ENCODE assay signal across 9 cellular contexts in the genomic region with DNA sequence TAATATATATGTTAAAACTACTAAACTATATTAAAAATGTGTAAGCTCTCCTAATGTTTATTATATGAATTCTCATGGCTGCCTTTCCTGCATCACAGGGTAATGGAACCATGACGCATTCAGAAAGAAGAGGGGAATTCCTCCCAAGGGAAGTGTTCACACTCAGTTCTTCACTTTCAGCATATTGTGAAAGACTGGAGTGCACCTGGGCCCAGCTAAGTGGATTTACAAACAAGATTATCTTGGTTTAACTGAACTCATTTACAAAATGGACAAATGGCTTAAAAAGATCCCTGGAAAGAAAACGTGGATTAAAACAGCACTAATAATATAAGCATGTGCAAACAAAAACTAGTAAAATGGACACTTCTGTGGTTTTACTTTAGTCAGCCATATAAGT.
A peak's percentile ranks its signal among the peaks of the same experiment; 100 is the strongest.
DNase-seq lines count a peak whose midpoint lies in the region; ATAC-seq, FAIRE-seq and TF ChIP-seq lines count a peak whose summit lies in the region.
"Had no signal": no experiment of that assay in that cellular context is flagged by ENCODE, and none has a peak within 500 bp of the region (broad histone marks: within the 10 kb centered on the region; RNA-seq: fewer than 3 reads in every experiment).

No MANE protein-coding gene starts in this region.

- BruUV-seq in endothelial cell of umbilical vein (replicated peaks; lab: Mats Ljungman, UMichigan) = no TSS peak

- POLR2A ChIA-PET in endothelial cell of umbilical vein (lab: Charles Lee) = no interaction called here

- no peak overlapping the region for H3K27ac Mint-ChIP-seq in T-helper 17 cell

- no peak overlapping the region for H2AFZ ChIP-seq in endothelial cell of umbilical vein (ENCODE audit: low read depth, low read length)

- H3K9me1 ChIP-seq in endothelial cell of umbilical vein (replicated peaks; ENCODE audit: control insufficient read depth, extremely low read depth, insufficient read depth, low read length) = no peaks in the 10 kb centered on the region

- dilution Hi-C loops in endothelial cell of umbilical vein (cut with MboI; ENCODE audit: extremely low pct_ligation_motif_present, low sequenced_read_pairs) = no loop called here

- H3K36me3 ChIP-seq in BLaER1 treated with 17β-estradiol and CSF1 and Interleukin-3, amounts not matched to agents 10 nM and 100 nM = no peaks in the 10 kb centered on the region
- no peaks in the 10 kb centered on the region for H3K36me3 ChIP-seq in endothelial cell of umbilical vein (ENCODE audit: control insufficient read depth in 2 of 2, extremely low read depth in 1 of 2, insufficient read depth in 2 of 2, low read length in 2 of 2)
- H3K36me3 ChIP-seq: sigmoid colon had no signal

- DNase-seq in endothelial cell of umbilical vein (ENCODE audit: low read depth, low spot score) (peak; percentile 28), anterior cingulate cortex (lab: John Stamatoyannopoulos, UW) (no peak), DMS114 treated with DMSO at 0.1 percent for 48 hours (lab: John Stamatoyannopoulos, UW; ENCODE audit: unreplicated experiment) (no peak), T-helper 17 cell (no peak)
- DNase-seq in stimulated activated CD4-positive, alpha-beta T cell treated with anti-CD3 and anti-CD28 coated beads, Interleukin-4, amount 100 ng/mL, for 1 hour = no peak
- DNase-seq: sigmoid colon had no signal

- H3K4me3 Mint-ChIP-seq in T-helper 17 cell = no peak overlapping the region

- peaks cover 0 to 85% (median 9%) of the 10 kb centered on the region in 10 experiments; a peak in 14 of 20 replicates for H3K4me1 ChIP-seq in BLaER1 treated with 17β-estradiol and CSF1 and Interleukin-3, amounts not matched to agents 10 nM and 100 nM
- peaks cover 11% of the 10 kb centered on the region for H3K4me1 ChIP-seq in endothelial cell of umbilical vein (ENCODE audit: control insufficient read depth, extremely low read depth, insufficient read depth, low read length)

- H3K4me2 ChIP-seq in BLaER1 treated with 17β-estradiol and CSF1 and Interleukin-3, amounts not matched to agents 10 nM and 100 nM = peak overlapping the region in 10 of 11 experiments; percentile 24 to 69 (median 47); a peak in 14 of 22 replicates
- H3K4me2 ChIP-seq in endothelial cell of umbilical vein (ENCODE audit: insufficient read depth, low read length) = no peak overlapping the region

- H3K27ac ChIP-seq in BLaER1 treated with 17β-estradiol and CSF1 and Interleukin-3, amounts not matched to agents 10 nM and 100 nM = peak overlapping the region in 7 of 11 experiments; percentile 1 to 64 (median 38); a peak in 8 of 22 replicates
- no peak overlapping the region for H3K27ac ChIP-seq in endothelial cell of umbilical vein (ENCODE audit: insufficient read depth, low read depth, low read length)
- H3K27ac ChIP-seq: sigmoid colon had no signal

- H3K9ac ChIP-seq in BLaER1 treated with 17β-estradiol and CSF1 and Interleukin-3, amounts not matched to agents 10 nM and 100 nM = no peak overlapping the region
- no peak overlapping the region for H3K9ac ChIP-seq in endothelial cell of umbilical vein (replicated peaks; ENCODE audit: extremely low read depth, insufficient read depth, low read length)

- peak; percentile 43 for ATAC-seq in GM19468 (IDR thresholded peaks at IDR 0.05; ENCODE audit: extremely low read depth, unreplicated experiment)
- ATAC-seq in HG03460 (IDR thresholded peaks at IDR 0.05; ENCODE audit: unreplicated experiment) = peak; percentile 91
- ATAC-seq in T-helper 17 cell = no peak

- no peaks in the 10 kb centered on the region for H3K9me3 ChIP-seq in BLaER1 treated with 17β-estradiol and CSF1 and Interleukin-3, amounts not matched to agents 10 nM and 100 nM (replicated peaks in 1 of 11)
- H3K9me3 ChIP-seq in endothelial cell of umbilical vein (replicated peaks; ENCODE audit: control insufficient read depth, insufficient read depth, low read length) = no peaks in the 10 kb centered on the region
- H3K9me3 ChIP-seq in T-helper 17 cell (ENCODE audit: control insufficient read depth, low read length, poor library complexity, severe bottlenecking) = no peaks in the 10 kb centered on the region
- H3K9me3 ChIP-seq: sigmoid colon had no signal

- TF ChIP-seq CTCF in endothelial cell of umbilical vein (IDR thresholded peaks at IDR 0.05; ENCODE audit: extremely low read depth in 1 of 2, insufficient read depth in 1 of 2, low read depth in 1 of 2, low read length in 2 of 2) = no peak

- peaks cover 11% of the 10 kb centered on the region for H3K27me3 Mint-ChIP-seq in T-helper 17 cell

- H3K79me2 ChIP-seq in endothelial cell of umbilical vein (ENCODE audit: control insufficient read depth, insufficient read depth, low read length) = peaks cover 93% of the 10 kb centered on the region

- peaks cover 0 to 90% (median 10%) of the 10 kb centered on the region in 11 experiments; a peak in 11 of 22 replicates for H4K20me1 ChIP-seq in BLaER1 treated with 17β-estradiol and CSF1 and Interleukin-3, amounts not matched to agents 10 nM and 100 nM
- peaks cover 21% of the 10 kb centered on the region for H4K20me1 ChIP-seq in endothelial cell of umbilical vein (replicated peaks; ENCODE audit: control insufficient read depth, extremely low read depth, insufficient read depth, low read length)

- H3K4me3 ChIP-seq in BLaER1 treated with 17β-estradiol and CSF1 and Interleukin-3, amounts not matched to agents 10 nM and 100 nM = no peak overlapping the region
- H3K4me3 ChIP-seq in endothelial cell of umbilical vein (replicated peaks in 1 of 3; ENCODE audit: insufficient read depth in 1 of 3, low read depth in 1 of 3, low read length in 3 of 3) = no peak overlapping the region
- H3K4me3 ChIP-seq: sigmoid colon had no signal

- FAIRE-seq in endothelial cell of umbilical vein (lab: Jason Lieb, UNC) = no peak

- no peak for TF ChIP-seq POLR2A in endothelial cell of umbilical vein (IDR thresholded peaks at IDR 0.05; ENCODE audit: low read depth, low read length)

- intact Hi-C loops in endothelial cell of umbilical vein (cut with micrococcal nuclease) = no loop called here

- H3K36me3 Mint-ChIP-seq in T-helper 17 cell (ENCODE audit: low read depth) = no peaks in the 10 kb centered on the region

- no peaks in the 10 kb centered on the region for H3K4me1 Mint-ChIP-seq in T-helper 17 cell

- CTCF ChIA-PET in endothelial cell of umbilical vein (lab: Charles Lee) = interaction anchor here (0.5 kb wide), 1 partner anchor 186 kb away, joined by 4 read pairs; no protein-coding TSS in a partner anchor

- no peaks in the 10 kb centered on the region for H3K27me3 ChIP-seq in BLaER1 treated with 17β-estradiol and CSF1 and Interleukin-3, amounts not matched to agents 10 nM and 100 nM
- H3K27me3 ChIP-seq in endothelial cell of umbilical vein (ENCODE audit: control insufficient read depth in 2 of 2, insufficient read depth in 2 of 2, low read length in 2 of 2) = no peaks in the 10 kb centered on the region
- H3K27me3 ChIP-seq: sigmoid colon had no signal

TF ChIP-seq in endothelial cell of umbilical vein, 7 proteins besides CTCF, POLR2A, EP300 and RAD21:
- TF ChIP-seq FOS (IDR thresholded peaks at IDR 0.05; ENCODE audit: borderline replicate concordance, insufficient read depth, low read length) = no peak
- no peak for TF ChIP-seq POLR2AphosphoS5 (IDR thresholded peaks at IDR 0.05; ENCODE audit: insufficient read depth, low read depth, low read length)
- no peak for TF ChIP-seq EZH2 (IDR thresholded peaks at IDR 0.05; ENCODE audit: borderline replicate concordance, low read depth, low read length, severe bottlenecking)
- no peak for TF ChIP-seq GATA2 (IDR thresholded peaks at IDR 0.05; ENCODE audit: insufficient read depth, insufficient read length, low read depth, low read length)
- TF ChIP-seq JUN (IDR thresholded peaks at IDR 0.05; ENCODE audit: borderline replicate concordance, insufficient read depth, insufficient read length, low read depth) = no peak
- TF ChIP-seq MYC (IDR thresholded peaks at IDR 0.05; ENCODE audit: low read depth, low read length) = no peak
- TF ChIP-seq, protein P1, sequence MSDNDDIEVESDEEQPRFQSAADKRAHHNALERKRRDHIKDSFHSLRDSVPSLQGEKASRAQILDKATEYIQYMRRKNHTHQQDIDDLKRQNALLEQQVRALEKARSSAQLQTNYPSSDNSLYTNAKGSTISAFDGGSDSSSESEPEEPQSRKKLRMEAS (IDR thresholded peaks at IDR 0.05; ENCODE audit: insufficient read depth, insufficient read length) = no peak
TF ChIP-seq in endothelial cell of umbilical vein: peak in this region for 0.
